In genomic region chr21:39842741-39843146, GRCh38 we compare ENCODE assay signal across 21 cellular contexts. TPM values are rescaled to one million over a fixed set of nuclear protein-coding genes. Genes with fewer than 3 reads are reported as not detected.
DNase-seq lines count a peak whose midpoint lies in the region; ATAC-seq and TF ChIP-seq lines count a peak whose summit lies in the region.
"Had no signal": no experiment of that assay in that cellular context is flagged by ENCODE, and none has a peak within 500 bp of the region (broad histone marks: within the 10 kb centered on the region; RNA-seq: fewer than 3 reads in every experiment).

No MANE protein-coding gene starts in this region.

- peak overlapping the region; percentile 45 for H3K27ac Mint-ChIP-seq in glutamatergic neuron (ENCODE audit: unreplicated experiment)
- no peak overlapping the region for H3K27ac Mint-ChIP-seq in CD8-positive, alpha-beta T cell
- H3K27ac Mint-ChIP-seq: CD4-positive, alpha-beta memory T cell had no signal

- no peaks in the 10 kb centered on the region for H3K4me1 ChIP-seq in vagina
- no peaks in the 10 kb centered on the region for H3K4me1 ChIP-seq in CD8-positive, alpha-beta T cell (ENCODE audit: insufficient read depth, low read length)
- H3K4me1 ChIP-seq: Peyer's patch had no signal

- H3K27me3 ChIP-seq in vagina, result no peaks in the 10 kb centered on the region
- H3K27me3 ChIP-seq in CD8-positive, alpha-beta T cell (ENCODE audit: insufficient read depth, low read length), result no peaks in the 10 kb centered on the region
- H3K27me3 ChIP-seq: Peyer's patch had no signal

- peaks cover 5% of the 10 kb centered on the region for H3K27me3 Mint-ChIP-seq in glutamatergic neuron (ENCODE audit: unreplicated experiment)
- peaks cover 8% of the 10 kb centered on the region for H3K27me3 Mint-ChIP-seq in CD8-positive, alpha-beta T cell (ENCODE audit: low read depth)
- H3K27me3 Mint-ChIP-seq: CD4-positive, alpha-beta memory T cell had no signal

- DNase-seq in DMS 273 (lab: John Stamatoyannopoulos, UW; ENCODE audit: unreplicated experiment), result peak; percentile 62
- DNase-seq in DMS 273 treated with DMSO at 0.1 percent for 48 hours (lab: John Stamatoyannopoulos, UW), result no peak
- peak; percentile 13 for DNase-seq in RKO (ENCODE audit: low spot score)
- no peak for DNase-seq in glutamatergic neuron
- DNase-seq in vagina (ENCODE audit: extremely low spot score in 2 of 2), result no peak
- no peak for DNase-seq in CD8-positive, alpha-beta T cell
- no peak for DNase-seq in NCI-H1105 treated with DMSO at 0.1 percent for 48 hours (lab: John Stamatoyannopoulos, UW)
- DNase-seq: CD4-positive, alpha-beta memory T cell; DMS79 treated with DMSO at 0.1 percent for 48 hours; GM23248; HCEC 1CT; KG1; NCI-H1092; NCI-H1694 treated with DMSO at 0.1 percent for 48 hours; NCI-H446; NCI-H774; Peyer's patch; SIG-M5 had no signal

- TF ChIP-seq CTCF in glutamatergic neuron (IDR thresholded peaks at IDR 0.05; ENCODE audit: partially characterized antibody, unreplicated experiment), result no peak
- no peak for TF ChIP-seq CTCF in vagina (IDR thresholded peaks at IDR 0.05)
- no peak for TF ChIP-seq CTCF in CD8-positive, alpha-beta T cell (IDR thresholded peaks at IDR 0.05)

- peak overlapping the region; percentile 0 for H3K4me3 Mint-ChIP-seq in glutamatergic neuron (ENCODE audit: unreplicated experiment)
- H3K4me3 Mint-ChIP-seq in CD8-positive, alpha-beta T cell, result no peak overlapping the region
- H3K4me3 Mint-ChIP-seq: CD4-positive, alpha-beta memory T cell had no signal

- peak overlapping the region; percentile 23 for H3K27ac ChIP-seq in vagina
- no peak overlapping the region for H3K27ac ChIP-seq in CD8-positive, alpha-beta T cell (ENCODE audit: low read depth, low read length)
- H3K27ac ChIP-seq: 22Rv1, GM23248, Peyer's patch had no signal

- H3K9me3 ChIP-seq in vagina, result no peaks in the 10 kb centered on the region
- no peaks in the 10 kb centered on the region for H3K9me3 ChIP-seq in CD8-positive, alpha-beta T cell (ENCODE audit: low read length)
- H3K9me3 ChIP-seq: Peyer's patch had no signal

- CTCF ChIA-PET in CD8-positive, alpha-beta T cell (lab: Charles Lee), result no interaction called here

- POLR2A ChIA-PET in CD8-positive, alpha-beta T cell (lab: Charles Lee), result no interaction called here

- intact Hi-C loops in vagina (cut with DNase I), result no loop called here
- intact Hi-C loops in CD8-positive, alpha-beta T cell (cut with DNase I, micrococcal nuclease), result no loop called here

- H3K4me3 ChIP-seq in vagina, result no peak overlapping the region
- H3K4me3 ChIP-seq in CD8-positive, alpha-beta T cell (ENCODE audit: low read depth, low read length), result no peak overlapping the region
- H3K4me3 ChIP-seq: GM23248, Peyer's patch had no signal

- H3K36me3 ChIP-seq in vagina, result no peaks in the 10 kb centered on the region
- no peaks in the 10 kb centered on the region for H3K36me3 ChIP-seq in CD8-positive, alpha-beta T cell (ENCODE audit: insufficient read depth, low read length)
- H3K36me3 ChIP-seq: Peyer's patch had no signal

- peaks cover 5% of the 10 kb centered on the region for H3K4me1 Mint-ChIP-seq in glutamatergic neuron (ENCODE audit: low read depth, unreplicated experiment)
- no peaks in the 10 kb centered on the region for H3K4me1 Mint-ChIP-seq in CD8-positive, alpha-beta T cell (ENCODE audit: low read depth)
- H3K4me1 Mint-ChIP-seq: CD4-positive, alpha-beta memory T cell had no signal

- no peak for TF ChIP-seq POLR2A in vagina (IDR thresholded peaks at IDR 0.05)

- peaks cover 3% of the 10 kb centered on the region for H3K9me3 Mint-ChIP-seq in glutamatergic neuron (ENCODE audit: unreplicated experiment)
- no peaks in the 10 kb centered on the region for H3K9me3 Mint-ChIP-seq in CD8-positive, alpha-beta T cell

- no peak for ATAC-seq in CD8-positive, alpha-beta T cell
- ATAC-seq in GM18502 (IDR thresholded peaks at IDR 0.05; ENCODE audit: poor library complexity, unreplicated experiment), result no peak

- H3K36me3 Mint-ChIP-seq in glutamatergic neuron (ENCODE audit: unreplicated experiment), result no peaks in the 10 kb centered on the region
- no peaks in the 10 kb centered on the region for H3K36me3 Mint-ChIP-seq in CD8-positive, alpha-beta T cell
- H3K36me3 Mint-ChIP-seq: CD4-positive, alpha-beta memory T cell had no signal

RNA-seq across cellular contexts. Expression of gene PCP4, which starts 24.5 kb away (rescaled TPM):
- total RNA-seq in glutamatergic neuron (ENCODE audit: unreplicated experiment) (1.9 TPM), vagina (174 TPM)
- total RNA-seq in CD8-positive, alpha-beta T cell, result not detected
- total RNA-seq: CD4-positive, alpha-beta memory T cell; GM23248; MCF 10A had no signal

Comparison
In these comparisons a context has a peak if more than half of its experiments do, and no peak if none do; other contexts are left out.
1. DNase-seq: peak in DMS 273 (single experiment) and RKO (single experiment); none in DMS 273 treated with DMSO at 0.1 percent for 48 hours (single experiment), glutamatergic neuron (single experiment), vagina (0 of 2), CD8-positive, alpha-beta T cell (0 of 7) and NCI-H1105 treated with DMSO at 0.1 percent for 48 hours (single experiment).
2. RNA of gene PCP4, which starts 24.5 kb away (total RNA-seq): 174 TPM in vagina (single experiment); 1.9 TPM in glutamatergic neuron (single experiment) and not detected in CD8-positive, alpha-beta T cell; every median in the first group is over 10 times any median in the second.